1 cellular context compared by ENCODE assay signal in the genomic region with DNA sequence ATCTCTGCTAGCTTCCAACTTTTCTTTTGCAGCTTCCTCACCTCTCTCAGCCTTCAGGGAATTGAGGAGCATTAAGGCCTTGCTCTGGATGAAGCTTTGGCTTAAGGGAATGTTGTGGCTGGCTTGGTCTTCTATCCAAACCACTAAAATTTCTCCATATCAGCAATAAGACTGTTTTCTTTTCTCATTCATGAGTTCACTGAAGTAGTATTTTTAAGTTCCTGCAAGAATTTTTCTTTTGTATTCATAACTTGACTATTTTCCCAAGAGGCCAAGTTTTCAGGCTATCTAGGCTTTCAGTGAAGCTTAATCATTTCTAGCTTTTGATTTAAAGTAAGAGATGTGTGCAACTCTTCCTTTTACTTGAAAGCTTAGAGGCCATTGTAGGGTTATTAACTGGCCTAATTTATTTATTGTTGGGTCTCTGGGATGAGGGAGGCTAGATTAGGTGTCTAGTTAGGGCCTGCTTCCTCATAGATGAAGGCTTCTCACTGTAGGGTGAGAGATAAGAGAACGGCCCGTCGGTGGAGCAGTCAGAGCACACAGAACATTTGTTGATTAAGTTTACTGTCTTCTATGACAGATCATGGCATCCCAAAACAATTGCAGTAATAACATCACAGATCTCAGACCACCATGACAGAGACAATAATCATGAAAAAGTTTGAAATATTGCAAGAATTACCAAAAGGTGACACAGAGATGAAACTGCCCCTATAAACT.
TF ChIP-seq lines count a peak whose summit lies in the region.

No MANE protein-coding gene starts in this region.

TF ChIP-seq in WTC11, 78 proteins besides CTCF, POLR2A, EP300 and RAD21 (continued from another document):
- TF ChIP-seq IRF2 (CRISPR knock-in tag; IDR thresholded peaks at IDR 0.05; ENCODE audit: borderline replicate concordance, low read depth) (no peak), ATF2 (CRISPR knock-in tag; IDR thresholded peaks at IDR 0.05; ENCODE audit: borderline replicate concordance, low read depth) (no peak), ZNF232 (CRISPR knock-in tag; IDR thresholded peaks at IDR 0.05) (no peak), TEAD1 (CRISPR knock-in tag; IDR thresholded peaks at IDR 0.05) (no peak), ZBTB21 (CRISPR knock-in tag; IDR thresholded peaks at IDR 0.05; ENCODE audit: borderline replicate concordance) (no peak), NFYB (CRISPR knock-in tag; conservative IDR thresholded peaks at IDR 0.05; ENCODE audit: low read depth) (no peak), GRHL2 (CRISPR knock-in tag; IDR thresholded peaks at IDR 0.05; ENCODE audit: insufficient replicate concordance, severe bottlenecking) (no peak)
